ENCODE assay signal across 1 cellular context in the genomic region with DNA sequence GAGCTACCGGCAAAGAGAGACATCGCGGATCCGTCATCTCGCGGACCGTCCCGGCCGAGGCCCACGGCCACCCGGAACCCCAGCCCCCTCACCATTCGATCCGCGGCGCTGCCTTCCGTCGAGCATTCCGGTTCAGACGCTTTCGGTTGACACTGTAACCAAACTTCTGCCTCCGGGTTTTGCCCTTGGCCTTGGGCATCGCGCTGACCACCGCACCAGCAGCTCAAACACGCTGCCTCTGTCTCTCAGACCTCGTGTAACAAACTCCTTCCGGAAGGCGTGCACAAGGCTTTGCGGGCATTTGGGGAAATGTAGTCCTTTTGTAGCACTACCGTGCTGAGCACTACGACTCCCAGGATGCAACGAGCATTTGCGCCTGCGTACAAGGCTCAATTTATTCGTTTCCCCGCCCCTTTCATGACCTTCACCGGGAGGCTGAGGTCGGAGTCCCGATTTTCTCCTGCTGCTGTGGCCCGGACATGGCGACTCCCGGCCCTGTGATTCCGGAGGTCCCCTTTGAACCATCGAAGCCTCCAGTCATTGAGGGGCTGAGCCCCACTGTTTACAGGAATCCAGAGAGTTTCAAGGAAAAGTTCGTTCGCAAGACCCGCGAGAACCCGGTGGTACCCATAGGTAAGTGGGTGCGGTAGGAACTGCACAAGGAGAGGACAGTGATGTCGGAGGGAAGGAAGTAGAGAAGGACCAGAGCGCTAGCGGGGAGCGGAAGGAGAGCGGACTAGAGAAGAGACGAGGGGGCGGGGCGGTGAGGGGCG.
TF ChIP-seq lines count a peak whose summit lies in the region.

A gene with protein sequence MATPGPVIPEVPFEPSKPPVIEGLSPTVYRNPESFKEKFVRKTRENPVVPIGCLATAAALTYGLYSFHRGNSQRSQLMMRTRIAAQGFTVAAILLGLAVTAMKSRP (plus strand): TSS at position 411 of the 773 bp plus-strand sequence. CDS start 69 bp downstream, at position 480.
A gene with protein sequence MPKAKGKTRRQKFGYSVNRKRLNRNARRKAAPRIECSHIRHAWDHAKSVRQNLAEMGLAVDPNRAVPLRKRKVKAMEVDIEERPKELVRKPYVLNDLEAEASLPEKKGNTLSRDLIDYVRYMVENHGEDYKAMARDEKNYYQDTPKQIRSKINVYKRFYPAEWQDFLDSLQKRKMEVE (minus strand): TSS at position 258 of the 773 bp plus-strand sequence. CDS start 59 bp downstream, at position 199.

TF ChIP-seq in HepG2, 621 proteins besides CTCF, POLR2A, EP300 and RAD21 (continued from another document and continues in another):
- TF ChIP-seq THAP11 (CRISPR knock-in tag; IDR thresholded peaks at IDR 0.05): peak; percentile 96
- TF ChIP-seq RAD51 (IDR thresholded peaks at IDR 0.05; ENCODE audit: borderline replicate concordance): no peak
- TF ChIP-seq, protein P1, sequence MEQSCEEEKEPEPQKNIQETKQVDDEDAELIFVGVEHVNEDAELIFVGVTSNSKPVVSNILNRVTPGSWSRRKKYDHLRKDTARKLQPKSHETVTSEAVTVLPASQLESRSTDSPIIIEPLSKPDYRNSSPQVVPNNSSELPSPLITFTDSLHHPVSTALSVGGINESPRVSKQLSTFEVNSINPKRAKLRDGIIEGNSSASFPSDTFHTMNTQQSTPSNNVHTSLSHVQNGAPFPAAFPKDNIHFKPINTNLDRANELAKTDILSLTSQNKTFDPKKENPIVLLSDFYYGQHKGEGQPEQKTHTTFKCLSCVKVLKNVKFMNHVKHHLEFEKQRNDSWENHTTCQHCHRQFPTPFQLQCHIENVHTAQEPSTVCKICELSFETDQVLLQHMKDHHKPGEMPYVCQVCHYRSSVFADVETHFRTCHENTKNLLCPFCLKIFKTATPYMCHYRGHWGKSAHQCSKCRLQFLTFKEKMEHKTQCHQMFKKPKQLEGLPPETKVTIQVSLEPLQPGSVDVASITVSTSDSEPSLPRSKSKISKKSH (CRISPR knock-in tag; IDR thresholded peaks at IDR 0.05; ENCODE audit: borderline replicate concordance): peak; percentile 91
- TF ChIP-seq, protein P2, sequence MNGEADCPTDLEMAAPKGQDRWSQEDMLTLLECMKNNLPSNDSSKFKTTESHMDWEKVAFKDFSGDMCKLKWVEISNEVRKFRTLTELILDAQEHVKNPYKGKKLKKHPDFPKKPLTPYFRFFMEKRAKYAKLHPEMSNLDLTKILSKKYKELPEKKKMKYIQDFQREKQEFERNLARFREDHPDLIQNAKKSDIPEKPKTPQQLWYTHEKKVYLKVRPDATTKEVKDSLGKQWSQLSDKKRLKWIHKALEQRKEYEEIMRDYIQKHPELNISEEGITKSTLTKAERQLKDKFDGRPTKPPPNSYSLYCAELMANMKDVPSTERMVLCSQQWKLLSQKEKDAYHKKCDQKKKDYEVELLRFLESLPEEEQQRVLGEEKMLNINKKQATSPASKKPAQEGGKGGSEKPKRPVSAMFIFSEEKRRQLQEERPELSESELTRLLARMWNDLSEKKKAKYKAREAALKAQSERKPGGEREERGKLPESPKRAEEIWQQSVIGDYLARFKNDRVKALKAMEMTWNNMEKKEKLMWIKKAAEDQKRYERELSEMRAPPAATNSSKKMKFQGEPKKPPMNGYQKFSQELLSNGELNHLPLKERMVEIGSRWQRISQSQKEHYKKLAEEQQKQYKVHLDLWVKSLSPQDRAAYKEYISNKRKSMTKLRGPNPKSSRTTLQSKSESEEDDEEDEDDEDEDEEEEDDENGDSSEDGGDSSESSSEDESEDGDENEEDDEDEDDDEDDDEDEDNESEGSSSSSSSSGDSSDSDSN (CRISPR knock-in tag; IDR thresholded peaks at IDR 0.05): no peak
- TF ChIP-seq MED13 (CRISPR knock-in tag; IDR thresholded peaks at IDR 0.05): no peak
- TF ChIP-seq, protein P3, sequence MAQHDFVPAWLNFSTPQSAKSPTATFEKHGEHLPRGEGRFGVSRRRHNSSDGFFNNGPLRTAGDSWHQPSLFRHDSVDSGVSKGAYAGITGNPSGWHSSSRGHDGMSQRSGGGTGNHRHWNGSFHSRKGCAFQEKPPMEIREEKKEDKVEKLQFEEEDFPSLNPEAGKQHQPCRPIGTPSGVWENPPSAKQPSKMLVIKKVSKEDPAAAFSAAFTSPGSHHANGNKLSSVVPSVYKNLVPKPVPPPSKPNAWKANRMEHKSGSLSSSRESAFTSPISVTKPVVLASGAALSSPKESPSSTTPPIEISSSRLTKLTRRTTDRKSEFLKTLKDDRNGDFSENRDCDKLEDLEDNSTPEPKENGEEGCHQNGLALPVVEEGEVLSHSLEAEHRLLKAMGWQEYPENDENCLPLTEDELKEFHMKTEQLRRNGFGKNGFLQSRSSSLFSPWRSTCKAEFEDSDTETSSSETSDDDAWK (CRISPR knock-in tag; IDR thresholded peaks at IDR 0.05): no peak
- no peak for TF ChIP-seq SNRNP70 (IDR thresholded peaks at IDR 0.05; ENCODE audit: low read depth, low read length)
- TF ChIP-seq SIX4 (CRISPR knock-in tag; IDR thresholded peaks at IDR 0.05): peak; percentile 26
- TF ChIP-seq ZNF629 (CRISPR knock-in tag; conservative IDR thresholded peaks at IDR 0.05): no peak; the same call in none of the 2 replicates
- TF ChIP-seq PAWR (CRISPR knock-in tag; IDR thresholded peaks at IDR 0.05; ENCODE audit: borderline replicate concordance): 0 out of 2 replicates have a peak, but pooled peaks have one; percentile 85
- TF ChIP-seq LBX2 (CRISPR knock-in tag; IDR thresholded peaks at IDR 0.05; ENCODE audit: borderline replicate concordance): no peak
- no peak for TF ChIP-seq KLF9 (CRISPR knock-in tag; IDR thresholded peaks at IDR 0.05; ENCODE audit: low read depth)
- peak; percentile 11 for TF ChIP-seq HNRNPLL (IDR thresholded peaks at IDR 0.05; ENCODE audit: low read depth, low read length, poor library complexity, severe bottlenecking)
- peak; percentile 54 for TF ChIP-seq ZNF331 (CRISPR knock-in tag; IDR thresholded peaks at IDR 0.05)
- TF ChIP-seq GABPA (IDR thresholded peaks at IDR 0.05; ENCODE audit: low read depth, low read length): peak; percentile 88
- TF ChIP-seq GABPA (CRISPR knock-in tag; IDR thresholded peaks at IDR 0.05; ENCODE audit: low read depth): peak; percentile 93
- TF ChIP-seq, protein P4, sequence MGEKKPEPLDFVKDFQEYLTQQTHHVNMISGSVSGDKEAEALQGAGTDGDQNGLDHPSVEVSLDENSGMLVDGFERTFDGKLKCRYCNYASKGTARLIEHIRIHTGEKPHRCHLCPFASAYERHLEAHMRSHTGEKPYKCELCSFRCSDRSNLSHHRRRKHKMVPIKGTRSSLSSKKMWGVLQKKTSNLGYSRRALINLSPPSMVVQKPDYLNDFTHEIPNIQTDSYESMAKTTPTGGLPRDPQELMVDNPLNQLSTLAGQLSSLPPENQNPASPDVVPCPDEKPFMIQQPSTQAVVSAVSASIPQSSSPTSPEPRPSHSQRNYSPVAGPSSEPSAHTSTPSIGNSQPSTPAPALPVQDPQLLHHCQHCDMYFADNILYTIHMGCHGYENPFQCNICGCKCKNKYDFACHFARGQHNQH (CRISPR knock-in tag; IDR thresholded peaks at IDR 0.05): no peak; the same call in 1 of the 2 replicates
- TF ChIP-seq, protein P5, sequence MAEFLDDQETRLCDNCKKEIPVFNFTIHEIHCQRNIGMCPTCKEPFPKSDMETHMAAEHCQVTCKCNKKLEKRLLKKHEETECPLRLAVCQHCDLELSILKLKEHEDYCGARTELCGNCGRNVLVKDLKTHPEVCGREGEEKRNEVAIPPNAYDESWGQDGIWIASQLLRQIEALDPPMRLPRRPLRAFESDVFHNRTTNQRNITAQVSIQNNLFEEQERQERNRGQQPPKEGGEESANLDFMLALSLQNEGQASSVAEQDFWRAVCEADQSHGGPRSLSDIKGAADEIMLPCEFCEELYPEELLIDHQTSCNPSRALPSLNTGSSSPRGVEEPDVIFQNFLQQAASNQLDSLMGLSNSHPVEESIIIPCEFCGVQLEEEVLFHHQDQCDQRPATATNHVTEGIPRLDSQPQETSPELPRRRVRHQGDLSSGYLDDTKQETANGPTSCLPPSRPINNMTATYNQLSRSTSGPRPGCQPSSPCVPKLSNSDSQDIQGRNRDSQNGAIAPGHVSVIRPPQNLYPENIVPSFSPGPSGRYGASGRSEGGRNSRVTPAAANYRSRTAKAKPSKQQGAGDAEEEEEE (CRISPR knock-in tag; IDR thresholded peaks at IDR 0.05; ENCODE audit: borderline replicate concordance): no peak; the same call in 1 of the 2 replicates
- TF ChIP-seq HNF4A (CRISPR knock-in tag; IDR thresholded peaks at IDR 0.05): peak; percentile 9; the same call in 1 of the 2 replicates
- peak; percentile 45 for TF ChIP-seq TEAD3 (CRISPR knock-in tag; optimal IDR thresholded peaks at IDR 0.05; ENCODE audit: borderline replicate concordance)
- TF ChIP-seq, protein P6, sequence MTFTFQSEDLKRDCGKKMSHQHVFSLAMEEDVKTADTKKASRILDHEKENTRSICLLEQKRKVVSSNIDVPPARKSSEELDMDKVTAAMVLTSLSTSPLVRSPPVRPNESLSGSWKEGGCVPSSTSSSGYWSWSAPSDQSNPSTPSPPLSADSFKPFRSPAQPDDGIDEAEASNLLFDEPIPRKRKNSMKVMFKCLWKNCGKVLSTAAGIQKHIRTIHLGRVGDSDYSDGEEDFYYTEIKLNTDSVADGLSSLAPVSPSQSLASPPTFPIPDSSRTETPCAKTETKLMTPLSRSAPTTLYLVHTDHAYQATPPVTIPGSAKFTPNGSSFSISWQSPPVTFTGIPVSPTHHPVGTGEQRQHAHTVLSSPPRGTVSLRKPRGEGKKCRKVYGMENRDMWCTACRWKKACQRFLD (CRISPR knock-in tag; IDR thresholded peaks at IDR 0.05; ENCODE audit: borderline replicate concordance): peak; percentile 96; the same call in 1 of the 2 replicates
- no peak for TF ChIP-seq SNAPC4 (CRISPR knock-in tag; IDR thresholded peaks at IDR 0.05)
- TF ChIP-seq NR2C2 (CRISPR knock-in tag; IDR thresholded peaks at IDR 0.05; ENCODE audit: borderline replicate concordance): peak; percentile 96
- TF ChIP-seq ZNF564 (CRISPR knock-in tag; IDR thresholded peaks at IDR 0.05): no peak
- peak; percentile 70 for TF ChIP-seq NFYC (CRISPR knock-in tag; IDR thresholded peaks at IDR 0.05)
- TF ChIP-seq WIZ (CRISPR knock-in tag; IDR thresholded peaks at IDR 0.05): no peak
- TF ChIP-seq CBX2 (IDR thresholded peaks at IDR 0.05; ENCODE audit: low read depth, low read length): no peak
- TF ChIP-seq CBX2 (CRISPR knock-in tag; IDR thresholded peaks at IDR 0.05; ENCODE audit: low read depth): no peak
- peak; percentile 56; the same call in 1 of the 2 replicates for TF ChIP-seq TBX2 (CRISPR knock-in tag; IDR thresholded peaks at IDR 0.05; ENCODE audit: borderline replicate concordance)
- TF ChIP-seq RFXANK (CRISPR knock-in tag; IDR thresholded peaks at IDR 0.05): no peak
- 0 out of 2 replicates have a peak, but pooled peaks have one; percentile 83 for TF ChIP-seq ZHX1 (CRISPR knock-in tag; IDR thresholded peaks at IDR 0.05; ENCODE audit: low read depth)
- TF ChIP-seq ZBTB38 (CRISPR knock-in tag; IDR thresholded peaks at IDR 0.05): no peak
- TF ChIP-seq ZNF703 (CRISPR knock-in tag; IDR thresholded peaks at IDR 0.05; ENCODE audit: borderline replicate concordance): peak; percentile 57; the same call in 1 of the 2 replicates
- no peak for TF ChIP-seq NCOA2 (CRISPR knock-in tag; IDR thresholded peaks at IDR 0.05)
- TF ChIP-seq ZNF570 (CRISPR knock-in tag; IDR thresholded peaks at IDR 0.05; ENCODE audit: borderline replicate concordance): no peak
- peak; percentile 79 for TF ChIP-seq ZNF792 (CRISPR knock-in tag; IDR thresholded peaks at IDR 0.05)
- peak; percentile 70 for TF ChIP-seq ZNF44 (CRISPR knock-in tag; IDR thresholded peaks at IDR 0.05)
- no peak; the same call in 1 of the 2 replicates for TF ChIP-seq MAF1 (CRISPR knock-in tag; IDR thresholded peaks at IDR 0.05; ENCODE audit: borderline replicate concordance)
